In genomic region chr6:95286874-95287273, GRCh38 we compare ENCODE assay signal across 19 cellular contexts.
A peak's percentile ranks its signal among the peaks of the same experiment; 100 is the strongest.
DNase-seq lines count a peak whose midpoint lies in the region; ATAC-seq lines count a peak whose summit lies in the region.
"Had no signal": no experiment of that assay in that cellular context is flagged by ENCODE, and none has a peak within 500 bp of the region (broad histone marks: within the 10 kb centered on the region; RNA-seq: fewer than 3 reads in every experiment).

No MANE protein-coding gene starts in this region.

- DNase-seq in NCI-H82 (lab: John Stamatoyannopoulos, UW) (peak; percentile 19), NCI-H82 treated with DMSO at 0.1 percent for 48 hours (lab: John Stamatoyannopoulos, UW; ENCODE audit: unreplicated experiment) (no peak), NCI-H1694 (lab: John Stamatoyannopoulos, UW) (peak; percentile 46), NCI-H524 treated with DMSO at 0.1 percent for 48 hours (lab: John Stamatoyannopoulos, UW) (peak; percentile 53), Kasumi-1 (lab: John Stamatoyannopoulos, UW) (no peak)
- DNase-seq: DMS79 treated with DMSO at 0.1 percent for 48 hours; IMR-90; MV-4-11; NCI-H1105 treated with DMSO at 0.1 percent for 48 hours; NCI-H2081 treated with DMSO at 0.1 percent for 48 hours; NCI-H510A treated with DMSO at 0.1 percent for 48 hours; NK-92 treated with Interleukin-12 subunit alpha and Interleukin-12 subunit beta, amount 100 ng/mL, for 24 hours; T-helper 1 cell had no signal

- ATAC-seq in HG02588 (IDR thresholded peaks at IDR 0.05; ENCODE audit: unreplicated experiment) = no peak
- ATAC-seq in GM21723 (IDR thresholded peaks at IDR 0.05; ENCODE audit: unreplicated experiment) = no peak
- no peak for ATAC-seq in GM18873 (IDR thresholded peaks at IDR 0.05; ENCODE audit: low FRiP score, unreplicated experiment)
- ATAC-seq: GM12878, GM23338, Panc1 had no signal

Comparison
In these comparisons a context has a peak if more than half of its experiments do, and no peak if none do; other contexts are left out.
1. DNase-seq: peak in NCI-H82 (single experiment), NCI-H1694 (single experiment) and NCI-H524 treated with DMSO at 0.1 percent for 48 hours (single experiment); none in NCI-H82 treated with DMSO at 0.1 percent for 48 hours (single experiment) and Kasumi-1 (0 of 2).